8 cellular contexts compared by ENCODE assay signal in genomic region chr12:57735952-57736742, GRCh38. TPM values are rescaled to one million over a fixed set of nuclear protein-coding genes. Genes with fewer than 3 reads are reported as not detected.
DNase-seq lines count a peak whose midpoint lies in the region; ATAC-seq and TF ChIP-seq lines count a peak whose summit lies in the region.

No MANE protein-coding gene starts in this region.

- peaks cover 67% of the 10 kb centered on the region for H3K36me3 Mint-ChIP-seq in CD8-positive, alpha-beta T cell

- POLR2A ChIA-PET in CD8-positive, alpha-beta T cell (lab: Charles Lee), result interaction anchor here (1.3 kb wide), 1 partner anchor 11 kb away, joined by 3 read pairs; no protein-coding TSS in a partner anchor
- POLR2A ChIA-PET in OCI-LY7 (lab: Charles Lee), result no interaction called here

- no peaks in the 10 kb centered on the region for H3K27me3 Mint-ChIP-seq in CD8-positive, alpha-beta T cell (ENCODE audit: low read depth)

- H3K4me2 ChIP-seq in OCI-LY7 (ENCODE audit: low read length), result no peak overlapping the region

- no peak for DNase-seq in CD8-positive, alpha-beta T cell
- DNase-seq in NCI-H1930 (lab: John Stamatoyannopoulos, UW) (peak; percentile 43 to 49), cerebellar cortex (ENCODE audit: low spot score) (peak; percentile 91), midbrain (lab: John Stamatoyannopoulos, UW) (peak; percentile 35), mucosa of gallbladder (ENCODE audit: low spot score) (no peak), OCI-LY7 (ENCODE audit: low spot score) (no peak)

- no peaks in the 10 kb centered on the region for H4K20me1 ChIP-seq in OCI-LY7 (ENCODE audit: insufficient read depth, low read length)

- ATAC-seq in CD8-positive, alpha-beta T cell, result no peak
- no peak for ATAC-seq in HG02588 (IDR thresholded peaks at IDR 0.05; ENCODE audit: unreplicated experiment)
- ATAC-seq in HG02798 (IDR thresholded peaks at IDR 0.05; ENCODE audit: poor library complexity, unreplicated experiment), result no peak

- no peaks in the 10 kb centered on the region for H3K9me3 Mint-ChIP-seq in CD8-positive, alpha-beta T cell

- intact Hi-C loops in CD8-positive, alpha-beta T cell (cut with DNase I, micrococcal nuclease), result no loop called here
- intact Hi-C loops in OCI-LY7 (cut with micrococcal nuclease; ENCODE audit: unreplicated experiment), result no loop called here

- no peaks in the 10 kb centered on the region for H3K9me3 ChIP-seq in CD8-positive, alpha-beta T cell (ENCODE audit: low read length)
- no peaks in the 10 kb centered on the region for H3K9me3 ChIP-seq in OCI-LY7 (ENCODE audit: low read length)

- BruUV-seq in OCI-LY7 (replicated peaks; lab: Mats Ljungman, UMichigan), result no TSS peak

- peaks cover 54% of the 10 kb centered on the region for H3K36me3 ChIP-seq in CD8-positive, alpha-beta T cell (ENCODE audit: insufficient read depth, low read length)
- H3K36me3 ChIP-seq in OCI-LY7 (ENCODE audit: insufficient read depth, low read length), result peaks cover 35% of the 10 kb centered on the region

- peaks cover 22% of the 10 kb centered on the region for H3K4me1 ChIP-seq in CD8-positive, alpha-beta T cell (ENCODE audit: insufficient read depth, low read length)
- peaks cover 19% of the 10 kb centered on the region for H3K4me1 ChIP-seq in OCI-LY7 (ENCODE audit: insufficient read depth, low read length, poor library complexity, severe bottlenecking)

- peak overlapping the region; percentile 69 for H3K27ac Mint-ChIP-seq in CD8-positive, alpha-beta T cell

- H2AFZ ChIP-seq in OCI-LY7 (ENCODE audit: low read length), result no peak overlapping the region

- CTCF ChIA-PET in CD8-positive, alpha-beta T cell (lab: Charles Lee), result interaction anchor here (0.7 to 1.5 kb wide), 3 partner anchors 9 to 18 kb away, joined by 3 read pairs; no protein-coding TSS in a partner anchor
- CTCF ChIA-PET in OCI-LY7 (lab: Charles Lee; ENCODE audit: unreplicated experiment), result no interaction called here

- H3K79me2 ChIP-seq in OCI-LY7 (ENCODE audit: insufficient read depth, low read depth, low read length), result peaks cover 14% of the 10 kb centered on the region; the same call in 1 of the 2 replicates

- H3K9me2 ChIP-seq in OCI-LY7 (ENCODE audit: insufficient read depth, low read length), result no peaks in the 10 kb centered on the region

- H3K4me1 Mint-ChIP-seq in CD8-positive, alpha-beta T cell (ENCODE audit: low read depth), result peaks cover 30% of the 10 kb centered on the region

- no peak overlapping the region for H3K4me3 ChIP-seq in CD8-positive, alpha-beta T cell (ENCODE audit: low read depth, low read length)
- H3K4me3 ChIP-seq in OCI-LY7 (ENCODE audit: low read depth, low read length, poor library complexity, severe bottlenecking), result no peak overlapping the region

- no peak overlapping the region for H3K4me3 Mint-ChIP-seq in CD8-positive, alpha-beta T cell

- TF ChIP-seq CTCF in CD8-positive, alpha-beta T cell (IDR thresholded peaks at IDR 0.05), result no peak
- TF ChIP-seq CTCF in OCI-LY7 (conservative IDR thresholded peaks at IDR 0.05; ENCODE audit: low read length), result no peak

- H3K27ac ChIP-seq in CD8-positive, alpha-beta T cell (ENCODE audit: low read depth, low read length), result no peak overlapping the region
- H3K27ac ChIP-seq in OCI-LY7 (ENCODE audit: low read depth, low read length, poor library complexity, severe bottlenecking), result no peak overlapping the region

- H3K27me3 ChIP-seq in CD8-positive, alpha-beta T cell (ENCODE audit: insufficient read depth, low read length), result no peaks in the 10 kb centered on the region

RNA-seq across cellular contexts. Expression of gene AGAP2, which starts 2.4 kb away (rescaled TPM):
- total RNA-seq in CD8-positive, alpha-beta T cell, result 10 to 100 TPM; 22.2 to 23.5 TPM
- total RNA-seq in mucosa of gallbladder (2.6 TPM), OCI-LY7 (2022) (26.5 and 28.8 TPM in 2 replicates)
- total RNA-seq in OCI-LY7 (2014; rRNA removed; shearing (Covaris generic)), result 10.7 and 14.8 TPM in 2 replicates

RNA-seq across cellular contexts. Expression of gene TSPAN31, which starts 8.7 kb away (rescaled TPM):
- total RNA-seq in CD8-positive, alpha-beta T cell, result 1 to 10 TPM; 7.3 to 8.0 TPM
- total RNA-seq in mucosa of gallbladder (44.8 TPM), OCI-LY7 (2022) (6.3 and 6.4 TPM in 2 replicates)
- total RNA-seq in OCI-LY7 (2014; rRNA removed; shearing (Covaris generic)), result 0.80 and 2.4 TPM in 2 replicates

RNA-seq across cellular contexts. Expression of gene CDK4, which starts 16.0 kb away (rescaled TPM):
- 10 to 100 TPM in 1 of 2 experiments, 1 to 10 TPM in 1; 8.5 to 10.0 TPM for total RNA-seq in CD8-positive, alpha-beta T cell
- total RNA-seq in mucosa of gallbladder, result 67.8 TPM
- total RNA-seq in OCI-LY7 (2014; rRNA removed; shearing (Covaris generic)), result 272 and 280 TPM in 2 replicates
- total RNA-seq in OCI-LY7 (2022), result 172 and 192 TPM in 2 replicates

RNA-seq across cellular contexts. Expression of gene MARCHF9, which starts 18.8 kb away (rescaled TPM):
- 10 to 100 TPM; 23.1 to 25.1 TPM for total RNA-seq in CD8-positive, alpha-beta T cell
- total RNA-seq in mucosa of gallbladder (24.6 TPM), OCI-LY7 (2022) (46.2 and 47.7 TPM in 2 replicates)
- 29.3 and 29.4 TPM in 2 replicates for total RNA-seq in OCI-LY7 (2014; rRNA removed; shearing (Covaris generic))

RNA-seq across cellular contexts. Expression of gene CYP27B1, which starts 30.7 kb away (rescaled TPM):
- total RNA-seq in CD8-positive, alpha-beta T cell, result 1 to 10 TPM; 2.0 to 2.2 TPM
- 1.6 TPM for total RNA-seq in mucosa of gallbladder
- 6.5 and 7.1 TPM in 2 replicates for total RNA-seq in OCI-LY7 (2014; rRNA removed; shearing (Covaris generic))
- 6.6 and 6.9 TPM in 2 replicates for total RNA-seq in OCI-LY7 (2022)

Comparison
In these comparisons a context has a peak if more than half of its experiments do, and no peak if none do; other contexts are left out.
1. DNase-seq: peak in NCI-H1930 (2 of 2), cerebellar cortex (single experiment) and midbrain (single experiment); none in CD8-positive, alpha-beta T cell (0 of 7), mucosa of gallbladder (single experiment) and OCI-LY7 (single experiment).